In genomic region chr11:9380773-9381172, GRCh38 we compare ENCODE assay signal across 16 cellular contexts. TPM values are rescaled to one million over a fixed set of nuclear protein-coding genes. Genes with fewer than 3 reads are reported as not detected.
DNase-seq lines count a peak whose midpoint lies in the region; ATAC-seq, FAIRE-seq and TF ChIP-seq lines count a peak whose summit lies in the region.
"Had no signal": no experiment of that assay in that cellular context is flagged by ENCODE, and none has a peak within 500 bp of the region (broad histone marks: within the 10 kb centered on the region; RNA-seq: fewer than 3 reads in every experiment).

No MANE protein-coding gene starts in this region.

- FAIRE-seq in HTR-8/SVneo (lab: Jason Lieb, UNC), result no peak
- FAIRE-seq: endothelial cell of umbilical vein had no signal

- peaks cover 16% of the 10 kb centered on the region for H3K36me3 Mint-ChIP-seq in HFFc6 (ENCODE audit: low read depth)

- peaks cover 4% of the 10 kb centered on the region; the same call in 1 of the 2 replicates for H3K9me3 Mint-ChIP-seq in HFFc6
- H3K9me3 Mint-ChIP-seq: activated T-helper 2 cell treated with anti-CD3 and anti-CD28 coated beads, Interferon-gamma antibody, Interleukin-2, Interleukin-4, amounts not matched to agents 10 μg/mL and 5 μg/mL and 100 μg/mL, durations not matched to agents 14 hours and 24 hours and 36 hours had no signal

- TF ChIP-seq CTCF in AG10803 (conservative IDR thresholded peaks at IDR 0.05; ENCODE audit: low read length) (no peak), HFFc6 (IDR thresholded peaks at IDR 0.05) (no peak), epithelial cell of esophagus (IDR thresholded peaks at IDR 0.05; ENCODE audit: insufficient read depth, low read depth, low read length, missing control alignments) (no peak)

- no peaks in the 10 kb centered on the region for H3K9me3 ChIP-seq in muscle layer of duodenum (ENCODE audit: control insufficient read depth in 1 of 2, low read length in 2 of 2)

- peak overlapping the region; percentile 8 for H3K27ac ChIP-seq in muscle layer of duodenum (ENCODE audit: low read length)
- H3K27ac ChIP-seq: VCaP had no signal

- peak overlapping the region; percentile 15; the same call in 1 of the 2 replicates for H3K27ac Mint-ChIP-seq in HFFc6
- H3K27ac Mint-ChIP-seq: activated T-helper 2 cell treated with anti-CD3 and anti-CD28 coated beads, Interferon-gamma antibody, Interleukin-2, Interleukin-4, amounts not matched to agents 10 μg/mL and 5 μg/mL and 100 μg/mL, durations not matched to agents 14 hours and 24 hours and 36 hours had no signal

- no peaks in the 10 kb centered on the region; the same call in 1 of the 2 replicates for H3K27me3 Mint-ChIP-seq in HFFc6 (ENCODE audit: insufficient read depth)

- DNase-seq in AG10803 (ENCODE audit: low read depth) (peak; percentile 28), HFFc6 (no peak), epithelial cell of esophagus (ENCODE audit: low read depth) (peak; percentile 30), HTR-8/SVneo (ENCODE audit: insufficient read length, low spot score) (no peak)
- no peak for DNase-seq in stimulated activated naive CD4-positive, alpha-beta T cell (lab: John Stamatoyannopoulos, UW)
- DNase-seq: Calu3; midbrain; NCI-H2081; NCI-H774; stimulated activated naive CD8-positive, alpha-beta T cell treated with anti-CD3 and anti-CD28 coated beads, Interleukin-15, Interleukin-2, amounts not matched to agents 100 U/mL and 50 U/mL, for 24 hours had no signal

- peaks cover 0 to under 1% of the 10 kb centered on the region in 2 donors for H3K4me1 ChIP-seq in muscle layer of duodenum (ENCODE audit: control insufficient read depth in 1 of 2, insufficient read depth in 2 of 2, low read length in 2 of 2)

- no peak overlapping the region for H3K4me3 ChIP-seq in AG10803 (ENCODE audit: low read length)
- H3K4me3 ChIP-seq in epithelial cell of esophagus (ENCODE audit: low read length), result no peak overlapping the region
- H3K4me3 ChIP-seq in muscle layer of duodenum (ENCODE audit: low read depth in 1 of 2, low read length in 2 of 2), result no peak overlapping the region

- ATAC-seq in GM18520 (IDR thresholded peaks at IDR 0.05; ENCODE audit: unreplicated experiment) (no peak), HG02840 (IDR thresholded peaks at IDR 0.05; ENCODE audit: low FRiP score, unreplicated experiment) (no peak)
- ATAC-seq: stimulated activated naive CD8-positive, alpha-beta T cell treated with anti-CD3 and anti-CD28 coated beads, Interleukin-15, Interleukin-2, amounts not matched to agents 100 U/mL and 50 U/mL, for 24 hours had no signal

- H3K27me3 ChIP-seq in muscle layer of duodenum (ENCODE audit: low read depth, low read length), result no peaks in the 10 kb centered on the region

- H3K4me3 Mint-ChIP-seq in HFFc6, result no peak overlapping the region

- peaks cover 0 to 8% of the 10 kb centered on the region in 2 donors for H3K36me3 ChIP-seq in muscle layer of duodenum (ENCODE audit: control insufficient read depth in 1 of 2, insufficient read depth in 2 of 2, low read length in 2 of 2)

- peaks cover 36% of the 10 kb centered on the region for H3K4me1 Mint-ChIP-seq in HFFc6 (ENCODE audit: low read depth)

RNA-seq across cellular contexts. Expression of gene IPO7, which starts 3.7 kb away (rescaled TPM):
- total RNA-seq in HFFc6 (2021; fragmentation: NEBNext Ultra II Directional; extraction: Animal tissue kit (Norgen Biotek cat#: 25700)), result 100 to 1,000 TPM; 134 to 172 (median 154) TPM

Comparison
In these comparisons a context has a peak if more than half of its experiments do, and no peak if none do; other contexts are left out.
1. DNase-seq: peak in AG10803 (single experiment) and epithelial cell of esophagus (single experiment); none in HFFc6 (single experiment), stimulated activated naive CD4-positive, alpha-beta T cell (0 of 6) and HTR-8/SVneo (single experiment).